ENCODE assay signal across 33 cellular contexts in genomic region chr4:84862064-84862463, GRCh38.
"Had no signal": no experiment of that assay in that cellular context is flagged by ENCODE, and none has a peak within 500 bp of the region (broad histone marks: within the 10 kb centered on the region; RNA-seq: fewer than 3 reads in every experiment).

No MANE protein-coding gene starts in this region.

- H3K27ac Mint-ChIP-seq: activated B cell treated with CpG ODN at 0.5 μM for 24 hours; activated CD4-positive, alpha-beta memory T cell treated with anti-CD3 and anti-CD28 coated beads, Interleukin-2, amount 10 ng/mL, durations not matched to agents 7 days and 5 days; activated CD8-positive, alpha-beta memory T cell treated with anti-CD3 and anti-CD28 coated beads, Interleukin-2, amount 10 ng/mL, durations not matched to agents 7 days and 5 days; activated naive CD8-positive, alpha-beta T cell treated with anti-CD3 and anti-CD28 coated beads for 36 hours; T-cell; T-helper 17 cell had no signal

- DNase-seq: activated B cell treated with CpG ODN at 0.5 μM for 24 hours; activated CD4-positive, alpha-beta memory T cell treated with anti-CD3 and anti-CD28 coated beads, Interleukin-2, amount 10 ng/mL, durations not matched to agents 7 days and 5 days; activated CD4-positive, alpha-beta T cell treated with anti-CD3 and anti-CD28 coated beads for 1 hour; activated CD4-positive, alpha-beta T cell treated with anti-CD3 and anti-CD28 coated beads for 48 hours; activated CD8-positive, alpha-beta memory T cell treated with anti-CD3 and anti-CD28 coated beads for 24 hours; activated CD8-positive, alpha-beta memory T cell treated with anti-CD3 and anti-CD28 coated beads, Interleukin-2, amount 10 ng/mL, durations not matched to agents 7 days and 5 days; activated CD8-positive, alpha-beta memory T cell treated with anti-CD3 and anti-CD28 coated beads, Interleukin-2, amount 50 U/mL, for 48 hours; activated effector memory CD4-positive, alpha-beta T cell treated with anti-CD3 and anti-CD28 coated beads, Interleukin-2, amount 50 U/mL, for 16 hours; activated naive CD4-positive, alpha-beta T cell; activated naive CD4-positive, alpha-beta T cell treated with anti-CD3 and anti-CD28 coated beads, Interleukin-2, amount 50 U/mL, for 16 hours; activated naive CD8-positive, alpha-beta T cell treated with anti-CD3 and anti-CD28 coated beads for 36 hours; activated T-cell treated with anti-CD3 and anti-CD28 coated beads, Interleukin-2, amount 50 U/mL, for 48 hours; amniotic stem cell; aorta; brain microvascular endothelial cell; NCI-H1092 treated with DMSO at 0.1 percent for 48 hours; NCI-H146; NCI-H187; NCI-H2029 treated with DMSO at 0.1 percent for 48 hours; NCI-H2171 treated with DMSO at 0.1 percent for 48 hours; NCI-H2227 treated with DMSO at 0.1 percent for 48 hours; NCI-H446; NCI-H524 treated with DMSO at 0.1 percent for 48 hours; PC-9; SIG-M5; T-cell; T-helper 17 cell; T-helper 9 cell had no signal

- H3K4me1 Mint-ChIP-seq: activated B cell treated with CpG ODN at 0.5 μM for 24 hours; activated CD4-positive, alpha-beta memory T cell treated with anti-CD3 and anti-CD28 coated beads, Interleukin-2, amount 10 ng/mL, durations not matched to agents 7 days and 5 days; activated CD8-positive, alpha-beta memory T cell treated with anti-CD3 and anti-CD28 coated beads, Interleukin-2, amount 10 ng/mL, durations not matched to agents 7 days and 5 days; activated naive CD8-positive, alpha-beta T cell treated with anti-CD3 and anti-CD28 coated beads for 36 hours; T-cell; T-helper 17 cell had no signal

- H3K27ac ChIP-seq: brain microvascular endothelial cell, PC-9, RWPE1, VCaP had no signal

- H3K4me3 ChIP-seq: K562, PC-9 had no signal

- H3K4me3 Mint-ChIP-seq: activated B cell treated with CpG ODN at 0.5 μM for 24 hours; activated CD4-positive, alpha-beta memory T cell treated with anti-CD3 and anti-CD28 coated beads, Interleukin-2, amount 10 ng/mL, durations not matched to agents 7 days and 5 days; activated CD8-positive, alpha-beta memory T cell treated with anti-CD3 and anti-CD28 coated beads, Interleukin-2, amount 10 ng/mL, durations not matched to agents 7 days and 5 days; activated naive CD8-positive, alpha-beta T cell treated with anti-CD3 and anti-CD28 coated beads for 36 hours; T-cell; T-helper 17 cell had no signal

- H3K27me3 ChIP-seq: brain microvascular endothelial cell had no signal

- H3K9me3 Mint-ChIP-seq: activated B cell treated with CpG ODN at 0.5 μM for 24 hours; activated CD4-positive, alpha-beta memory T cell treated with anti-CD3 and anti-CD28 coated beads, Interleukin-2, amount 10 ng/mL, durations not matched to agents 7 days and 5 days; activated naive CD8-positive, alpha-beta T cell treated with anti-CD3 and anti-CD28 coated beads for 36 hours; T-cell had no signal

- H3K27me3 Mint-ChIP-seq: activated CD4-positive, alpha-beta memory T cell treated with anti-CD3 and anti-CD28 coated beads, Interleukin-2, amount 10 ng/mL, durations not matched to agents 7 days and 5 days; activated CD8-positive, alpha-beta memory T cell treated with anti-CD3 and anti-CD28 coated beads, Interleukin-2, amount 10 ng/mL, durations not matched to agents 7 days and 5 days; activated naive CD8-positive, alpha-beta T cell treated with anti-CD3 and anti-CD28 coated beads for 36 hours; T-cell had no signal

- ATAC-seq: activated CD8-positive, alpha-beta memory T cell treated with anti-CD3 and anti-CD28 coated beads, Interleukin-2, amount 10 ng/mL, durations not matched to agents 7 days and 5 days; K562; Right ventricle myocardium inferior; SK-N-SH treated with all-trans-retinoic acid at 6 μM for 48 hours; T-cell; T-helper 17 cell had no signal

- H3K36me3 Mint-ChIP-seq: activated CD8-positive, alpha-beta memory T cell treated with anti-CD3 and anti-CD28 coated beads, Interleukin-2, amount 10 ng/mL, durations not matched to agents 7 days and 5 days; activated naive CD8-positive, alpha-beta T cell treated with anti-CD3 and anti-CD28 coated beads for 36 hours; T-cell had no signal

- H3K4me2 ChIP-seq: PC-9 had no signal
